1 cellular context compared by ENCODE assay signal in genomic region chr18:55000529-55000928, GRCh38.
TF ChIP-seq lines count a peak whose summit lies in the region.

No MANE protein-coding gene starts in this region.

TF ChIP-seq in H1, 55 proteins besides CTCF, POLR2A, EP300 and RAD21 (continued from another document):
- TF ChIP-seq ASH2L (IDR thresholded peaks at IDR 0.05; ENCODE audit: low read length) (no peak), NANOG (IDR thresholded peaks at IDR 0.05; ENCODE audit: insufficient read depth, low read depth, low read length, poor library complexity, severe bottlenecking) (no peak), SUZ12 (IDR thresholded peaks at IDR 0.05; ENCODE audit: low read length) (no peak), CEBPB (IDR thresholded peaks at IDR 0.05; ENCODE audit: low read depth, low read length) (no peak), E2F6 (IDR thresholded peaks at IDR 0.05) (no peak), TAF7 (optimal IDR thresholded peaks at IDR 0.05; ENCODE audit: borderline replicate concordance, low read depth, low read length) (no peak), KDM4A (IDR thresholded peaks at IDR 0.05; ENCODE audit: low read depth, low read length, severe bottlenecking) (no peak), BCL11A (IDR thresholded peaks at IDR 0.05; ENCODE audit: low read depth in 2 of 2, low read length in 2 of 2) (no peak)
